Comparison of ENCODE assay signal across 8 cellular contexts in the genomic region with DNA sequence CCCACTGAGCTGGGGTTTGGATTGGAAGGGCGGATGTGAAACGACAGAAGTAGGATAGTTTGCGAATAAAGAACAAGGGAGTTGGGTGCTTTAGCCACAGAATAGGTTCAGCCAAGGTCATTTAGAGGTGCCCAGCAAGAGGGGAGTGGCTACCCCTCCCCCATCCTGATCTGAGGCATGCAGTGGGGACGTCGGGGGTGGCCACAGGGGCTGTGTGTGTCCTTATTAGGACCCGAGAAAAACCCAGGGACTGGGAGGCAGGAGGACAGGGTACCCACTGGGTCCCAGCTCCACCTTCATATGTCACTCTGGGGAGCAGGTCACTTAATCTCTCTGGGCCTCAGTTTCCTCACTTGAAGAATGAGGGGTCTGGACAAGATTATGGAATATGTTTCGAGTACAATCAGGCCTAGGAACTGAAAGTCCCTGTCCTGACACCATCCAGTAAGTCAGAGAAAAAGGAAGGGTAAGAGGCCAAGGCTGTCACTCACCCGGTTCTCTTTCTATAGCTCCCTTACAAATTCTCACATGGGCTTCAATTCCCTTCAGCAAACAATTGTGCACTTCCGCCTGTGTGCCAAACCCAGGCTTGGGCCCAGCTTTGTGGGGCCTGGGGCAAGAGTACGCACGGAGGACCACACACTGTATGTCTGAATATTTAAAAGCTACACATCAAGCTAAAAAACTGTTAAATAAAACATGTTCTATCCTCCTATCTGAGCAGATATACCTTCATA. TPM values are rescaled to one million over a fixed set of nuclear protein-coding genes. Genes with fewer than 3 reads are reported as not detected.
A peak's percentile ranks its signal among the peaks of the same experiment; 100 is the strongest.
DNase-seq lines count a peak whose midpoint lies in the region; ATAC-seq and TF ChIP-seq lines count a peak whose summit lies in the region.

No MANE protein-coding gene starts in this region.

- CTCF ChIA-PET in T-cell (lab: Charles Lee): interaction anchor here in 1 of 2 donors (0.6 kb wide), 1 partner anchor 50 kb away, joined by 3 read pairs; no protein-coding TSS in a partner anchor

- TF ChIP-seq POLR2A in stomach (IDR thresholded peaks at IDR 0.05): no peak

- H3K27me3 Mint-ChIP-seq in T-cell: peaks cover 0 to 11% of the 10 kb centered on the region in 2 donors

- no peaks in the 10 kb centered on the region for H3K36me3 ChIP-seq in stomach

- no peak for TF ChIP-seq CTCF in stomach (IDR thresholded peaks at IDR 0.05)

- intact Hi-C loops in left ventricle myocardium superior (cut with micrococcal nuclease) (no loop called here), stomach (cut with DNase I; ENCODE audit: low total_unique reads) (no loop called here)

- no peaks in the 10 kb centered on the region for H3K27me3 ChIP-seq in stomach

- H3K9me3 ChIP-seq in stomach: no peaks in the 10 kb centered on the region

- H3K4me1 ChIP-seq in stomach: peaks cover 0 to 8% (median 4%) of the 10 kb centered on the region in 4 donors

- H3K9me3 Mint-ChIP-seq in T-cell: no peaks in the 10 kb centered on the region

- peak overlapping the region; percentile 59 to 63 (median 60) for H3K4me3 Mint-ChIP-seq in T-cell

- peak overlapping the region; percentile 22 to 40 (median 30) for H3K4me3 ChIP-seq in stomach

- peak overlapping the region; percentile 24 to 84 (median 77) for H3K27ac ChIP-seq in stomach

- 60 to 70% (median 66%) methylated on average over 9 to 11 of the region's 11 CpGs for WGBS in stomach, 5 donors

- POLR2A ChIA-PET in T-cell (lab: Charles Lee): interaction anchor here (0.5 to 0.8 kb wide), 3 partner anchors 109 to 1092 kb away, joined by 3 to 4 read pairs (median 3); a partner anchor contains a TSS

- TF ChIP-seq EP300 in stomach (IDR thresholded peaks at IDR 0.05): no peak

- no peak for ATAC-seq in T-cell (replicated peaks in 1 of 4)
- ATAC-seq in left ventricle myocardium superior: peak; percentile 8
- no peak for ATAC-seq in GM18861 (IDR thresholded peaks at IDR 0.05; ENCODE audit: unreplicated experiment)
- ATAC-seq in HG02623 (IDR thresholded peaks at IDR 0.05; ENCODE audit: unreplicated experiment): no peak

- H3K27ac Mint-ChIP-seq in T-cell: peak overlapping the region in 1 of 2 donors; percentile 43

- no peaks in the 10 kb centered on the region for H3K36me3 Mint-ChIP-seq in T-cell

- peaks cover 4 to 13% (median 8%) of the 10 kb centered on the region in 3 donors for H3K4me1 Mint-ChIP-seq in T-cell

- DNase-seq in SKM-1 treated with dmso at 0.1 percent for 144 hours (lab: John Stamatoyannopoulos, UW; ENCODE audit: unreplicated experiment): peak; percentile 6
- DNase-seq in SKM-1 (lab: John Stamatoyannopoulos, UW; ENCODE audit: unreplicated experiment): no peak
- DNase-seq in T-cell: no peak
- peak; percentile 27 for DNase-seq in left ventricle myocardium superior
- no peak for DNase-seq in stomach
- no peak for DNase-seq in NCI-H1436 (lab: John Stamatoyannopoulos, UW)

RNA-seq across cellular contexts. Expression of a gene that starts 4.2 kb away (rescaled TPM):
- total RNA-seq in T-cell (not detected), left ventricle myocardium superior (not detected), stomach (not detected)
- polyA plus RNA-seq in stomach: not detected

Comparison
In these comparisons a context has a peak if more than half of its experiments do, and no peak if none do; other contexts are left out.
1. DNase-seq: peak in SKM-1 treated with dmso at 0.1 percent for 144 hours (single experiment) and left ventricle myocardium superior (single experiment); none in SKM-1 (single experiment), T-cell (0 of 34), stomach (single experiment) and NCI-H1436 (single experiment).